ENCODE assay signal across 1 cellular context in the genomic region with DNA sequence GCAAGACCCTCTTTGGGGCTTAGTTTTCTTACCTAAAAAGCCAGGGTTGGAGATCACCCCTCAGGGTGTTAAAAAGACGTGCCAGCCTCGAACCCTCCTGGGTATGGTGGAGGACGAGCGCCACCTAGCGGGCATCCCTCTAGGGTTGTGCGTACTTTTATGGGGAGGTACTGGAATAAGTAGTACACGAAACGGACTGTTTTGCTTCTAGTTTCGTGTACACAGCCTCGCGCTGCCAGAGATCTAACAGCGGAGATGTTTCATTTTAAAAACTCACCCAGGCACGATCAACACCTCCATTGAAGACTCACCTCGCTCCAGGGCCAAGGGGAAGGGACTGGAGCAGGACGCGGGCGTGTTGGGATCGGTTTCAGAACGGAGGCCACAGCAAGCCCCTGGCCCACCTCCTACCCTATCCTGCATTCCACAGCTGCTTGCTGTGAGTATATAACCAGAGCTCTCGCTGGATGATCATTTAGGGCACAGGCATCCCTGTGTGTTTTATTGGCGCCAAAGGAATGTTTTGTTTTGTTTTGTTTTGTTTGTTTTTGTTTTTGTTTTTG.
TF ChIP-seq lines count a peak whose summit lies in the region.

No MANE protein-coding gene starts in this region.

TF ChIP-seq in K562, 482 proteins besides CTCF, POLR2A, EP300 and RAD21 (continued from another document):
- TF ChIP-seq, protein P1, sequence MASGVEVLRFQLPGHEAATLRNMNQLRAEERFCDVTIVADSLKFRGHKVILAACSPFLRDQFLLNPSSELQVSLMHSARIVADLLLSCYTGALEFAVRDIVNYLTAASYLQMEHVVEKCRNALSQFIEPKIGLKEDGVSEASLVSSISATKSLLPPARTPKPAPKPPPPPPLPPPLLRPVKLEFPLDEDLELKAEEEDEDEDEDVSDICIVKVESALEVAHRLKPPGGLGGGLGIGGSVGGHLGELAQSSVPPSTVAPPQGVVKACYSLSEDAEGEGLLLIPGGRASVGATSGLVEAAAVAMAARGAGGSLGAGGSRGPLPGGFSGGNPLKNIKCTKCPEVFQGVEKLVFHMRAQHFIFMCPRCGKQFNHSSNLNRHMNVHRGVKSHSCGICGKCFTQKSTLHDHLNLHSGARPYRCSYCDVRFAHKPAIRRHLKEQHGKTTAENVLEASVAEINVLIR (CRISPR knock-in tag; IDR thresholded peaks at IDR 0.05): no peak
- TF ChIP-seq STAG1 (CRISPR knock-in tag; IDR thresholded peaks at IDR 0.05; ENCODE audit: borderline replicate concordance): peak; percentile 89; the same call in 1 of the 2 replicates
- TF ChIP-seq, protein P2, sequence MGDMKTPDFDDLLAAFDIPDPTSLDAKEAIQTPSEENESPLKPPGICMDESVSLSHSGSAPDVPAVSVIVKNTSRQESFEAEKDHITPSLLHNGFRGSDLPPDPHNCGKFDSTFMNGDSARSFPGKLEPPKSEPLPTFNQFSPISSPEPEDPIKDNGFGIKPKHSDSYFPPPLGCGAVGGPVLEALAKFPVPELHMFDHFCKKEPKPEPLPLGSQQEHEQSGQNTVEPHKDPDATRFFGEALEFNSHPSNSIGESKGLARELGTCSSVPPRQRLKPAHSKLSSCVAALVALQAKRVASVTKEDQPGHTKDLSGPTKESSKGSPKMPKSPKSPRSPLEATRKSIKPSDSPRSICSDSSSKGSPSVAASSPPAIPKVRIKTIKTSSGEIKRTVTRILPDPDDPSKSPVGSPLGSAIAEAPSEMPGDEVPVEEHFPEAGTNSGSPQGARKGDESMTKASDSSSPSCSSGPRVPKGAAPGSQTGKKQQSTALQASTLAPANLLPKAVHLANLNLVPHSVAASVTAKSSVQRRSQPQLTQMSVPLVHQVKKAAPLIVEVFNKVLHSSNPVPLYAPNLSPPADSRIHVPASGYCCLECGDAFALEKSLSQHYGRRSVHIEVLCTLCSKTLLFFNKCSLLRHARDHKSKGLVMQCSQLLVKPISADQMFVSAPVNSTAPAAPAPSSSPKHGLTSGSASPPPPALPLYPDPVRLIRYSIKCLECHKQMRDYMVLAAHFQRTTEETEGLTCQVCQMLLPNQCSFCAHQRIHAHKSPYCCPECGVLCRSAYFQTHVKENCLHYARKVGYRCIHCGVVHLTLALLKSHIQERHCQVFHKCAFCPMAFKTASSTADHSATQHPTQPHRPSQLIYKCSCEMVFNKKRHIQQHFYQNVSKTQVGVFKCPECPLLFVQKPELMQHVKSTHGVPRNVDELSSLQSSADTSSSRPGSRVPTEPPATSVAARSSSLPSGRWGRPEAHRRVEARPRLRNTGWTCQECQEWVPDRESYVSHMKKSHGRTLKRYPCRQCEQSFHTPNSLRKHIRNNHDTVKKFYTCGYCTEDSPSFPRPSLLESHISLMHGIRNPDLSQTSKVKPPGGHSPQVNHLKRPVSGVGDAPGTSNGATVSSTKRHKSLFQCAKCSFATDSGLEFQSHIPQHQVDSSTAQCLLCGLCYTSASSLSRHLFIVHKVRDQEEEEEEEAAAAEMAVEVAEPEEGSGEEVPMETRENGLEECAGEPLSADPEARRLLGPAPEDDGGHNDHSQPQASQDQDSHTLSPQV (IDR thresholded peaks at IDR 0.05): no peak
- TF ChIP-seq MTA1 (IDR thresholded peaks at IDR 0.05; ENCODE audit: borderline replicate concordance): no peak
- TF ChIP-seq ZNF217 (CRISPR knock-in tag; IDR thresholded peaks at IDR 0.05): no peak
- TF ChIP-seq SNRNP70 (optimal IDR thresholded peaks at IDR 0.05; ENCODE audit: low read depth, low read length): no peak
- TF ChIP-seq, protein P3, sequence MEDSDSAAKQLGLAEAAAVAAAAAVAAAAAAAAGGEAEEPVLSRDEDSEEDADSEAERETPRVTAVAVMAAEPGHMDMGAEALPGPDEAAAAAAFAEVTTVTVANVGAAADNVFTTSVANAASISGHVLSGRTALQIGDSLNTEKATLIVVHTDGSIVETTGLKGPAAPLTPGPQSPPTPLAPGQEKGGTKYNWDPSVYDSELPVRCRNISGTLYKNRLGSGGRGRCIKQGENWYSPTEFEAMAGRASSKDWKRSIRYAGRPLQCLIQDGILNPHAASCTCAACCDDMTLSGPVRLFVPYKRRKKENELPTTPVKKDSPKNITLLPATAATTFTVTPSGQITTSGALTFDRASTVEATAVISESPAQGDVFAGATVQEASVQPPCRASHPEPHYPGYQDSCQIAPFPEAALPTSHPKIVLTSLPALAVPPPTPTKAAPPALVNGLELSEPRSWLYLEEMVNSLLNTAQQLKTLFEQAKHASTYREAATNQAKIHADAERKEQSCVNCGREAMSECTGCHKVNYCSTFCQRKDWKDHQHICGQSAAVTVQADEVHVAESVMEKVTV (CRISPR knock-in tag; IDR thresholded peaks at IDR 0.05): peak; percentile 90
